ENCODE assay signal across 13 cellular contexts in the genomic region with DNA sequence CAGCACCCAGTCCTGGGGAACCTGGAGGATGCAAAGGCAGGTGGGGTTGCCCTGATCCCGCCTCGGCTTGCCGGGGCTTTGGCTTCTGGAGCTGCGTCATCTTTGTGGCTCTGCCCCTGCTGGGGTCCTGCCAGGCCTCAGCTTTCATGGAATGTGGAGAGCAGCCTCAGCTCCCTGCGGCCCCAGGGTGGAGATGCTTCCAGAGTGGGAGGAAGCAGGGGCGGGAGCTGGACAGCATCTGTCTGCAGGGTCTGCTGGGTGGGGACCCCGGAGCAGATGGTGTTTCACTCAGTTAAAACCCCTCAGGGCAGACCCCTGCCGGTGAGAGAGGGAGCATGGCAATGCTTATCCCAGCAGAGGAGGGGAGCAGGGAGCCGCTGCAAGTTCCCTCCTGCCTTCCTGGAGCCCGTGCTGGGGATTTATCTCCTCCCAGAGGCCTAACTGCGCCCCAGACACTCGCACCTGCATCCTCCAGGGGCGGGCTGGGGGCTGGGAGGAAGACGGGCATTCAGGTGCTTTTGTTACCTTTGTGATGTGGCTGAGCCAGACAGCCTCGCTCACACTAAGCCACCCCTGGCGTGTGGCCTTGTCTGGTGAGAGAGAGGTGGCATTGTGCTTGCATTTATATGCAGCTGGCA. TPM values are rescaled to one million over a fixed set of nuclear protein-coding genes. Genes with fewer than 3 reads are reported as not detected.
DNase-seq lines count a peak whose midpoint lies in the region; ATAC-seq and TF ChIP-seq lines count a peak whose summit lies in the region.
"Had no signal": no experiment of that assay in that cellular context is flagged by ENCODE, and none has a peak within 500 bp of the region (broad histone marks: within the 10 kb centered on the region; RNA-seq: fewer than 3 reads in every experiment).

No MANE protein-coding gene starts in this region.

- H3K27ac ChIP-seq in left lung (no peak overlapping the region), upper lobe of right lung (no peak overlapping the region)
- no peak overlapping the region for H3K27ac ChIP-seq in effector memory CD4-positive, alpha-beta T cell (ENCODE audit: insufficient read depth, low read length, poor library complexity, severe bottlenecking)
- H3K27ac ChIP-seq: thyroid gland had no signal

- peaks cover 0 to 65% of the 10 kb centered on the region in 2 donors for H3K27me3 ChIP-seq in left lung
- H3K27me3 ChIP-seq in effector memory CD4-positive, alpha-beta T cell (replicated peaks; ENCODE audit: control insufficient read depth, insufficient read depth, low read length, poor library complexity, severe bottlenecking) = peaks cover 3% of the 10 kb centered on the region
- H3K27me3 ChIP-seq in upper lobe of right lung = peaks cover 9% of the 10 kb centered on the region
- H3K27me3 ChIP-seq: thyroid gland had no signal

- no peak overlapping the region for H3K4me3 ChIP-seq in Jurkat, Clone E6-1 (ENCODE audit: low read length)
- no peak overlapping the region for H3K4me3 ChIP-seq in choroid plexus epithelial cell (ENCODE audit: low read depth, low read length)
- no peak overlapping the region for H3K4me3 ChIP-seq in left lung
- no peak overlapping the region for H3K4me3 ChIP-seq in effector memory CD4-positive, alpha-beta T cell (ENCODE audit: insufficient read depth, low read depth, low read length, poor library complexity, severe bottlenecking)
- no peak overlapping the region for H3K4me3 ChIP-seq in upper lobe of right lung
- H3K4me3 ChIP-seq: thyroid gland had no signal

- no peaks in the 10 kb centered on the region for H3K36me3 ChIP-seq in left lung
- H3K36me3 ChIP-seq in effector memory CD4-positive, alpha-beta T cell (ENCODE audit: control insufficient read depth, insufficient read depth, low read length) = no peaks in the 10 kb centered on the region
- no peaks in the 10 kb centered on the region for H3K36me3 ChIP-seq in upper lobe of right lung
- H3K36me3 ChIP-seq: thyroid gland had no signal

- TF ChIP-seq CTCF in choroid plexus epithelial cell (conservative IDR thresholded peaks at IDR 0.05; ENCODE audit: low read depth, low read length) (peak; percentile 23), left lung (IDR thresholded peaks at IDR 0.05) (no peak), upper lobe of right lung (IDR thresholded peaks at IDR 0.05) (no peak)

- intact Hi-C loops in left lung (cut with DNase I) = loop anchor here in 1 of 2 donors (10.0 kb wide), 1 partner anchor 268 kb away; no protein-coding TSS in a partner anchor
- intact Hi-C loops in upper lobe of right lung (cut with DNase I) = no loop called here

- H3K9me3 ChIP-seq in left lung (no peaks in the 10 kb centered on the region), upper lobe of right lung (no peaks in the 10 kb centered on the region)
- H3K9me3 ChIP-seq in effector memory CD4-positive, alpha-beta T cell (ENCODE audit: control insufficient read depth, low read length) = no peaks in the 10 kb centered on the region
- H3K9me3 ChIP-seq: thyroid gland had no signal

- DNase-seq in AG20443 (ENCODE audit: low spot score) (peak; percentile 90), choroid plexus epithelial cell (ENCODE audit: low read depth) (peak; percentile 30), left lung (peak in 1 of 2 donors; percentile 75), upper lobe of right lung (no peak), SKM-1 treated with dmso at 0.1 percent for 144 hours (lab: John Stamatoyannopoulos, UW; ENCODE audit: unreplicated experiment) (no peak), NCI-H510A (lab: John Stamatoyannopoulos, UW) (no peak)
- DNase-seq in Jurkat, Clone E6-1 (ENCODE audit: low read depth, low spot score) = peak; percentile 8
- no peak for DNase-seq in effector memory CD4-positive, alpha-beta T cell
- DNase-seq: activated CD4-positive, alpha-beta T cell treated with anti-CD3 and anti-CD28 coated beads, Interleukin-2, amount 10 ng/mL, durations not matched to agents 7 days and 5 days; CD4-positive, alpha-beta T cell; SHP77; thyroid gland had no signal

- H3K4me1 ChIP-seq in left lung (no peaks in the 10 kb centered on the region), upper lobe of right lung (no peaks in the 10 kb centered on the region)
- H3K4me1 ChIP-seq in effector memory CD4-positive, alpha-beta T cell (ENCODE audit: control insufficient read depth, insufficient read depth, low read length, poor library complexity, severe bottlenecking) = no peaks in the 10 kb centered on the region

- ATAC-seq in left lung (peak; percentile 39), upper lobe of right lung (no peak)
- ATAC-seq: naive thymus-derived CD8-positive, alpha-beta T cell had no signal

RNA-seq across cellular contexts. Expression of a gene that starts 15.7 kb away (rescaled TPM):
- polyA plus RNA-seq in Jurkat, Clone E6-1 (2012; ENCODE audit: insufficient read depth, insufficient read length) = not detected
- total RNA-seq in left lung (1 to 10 TPM in 1 of 2 donors, under 1 TPM in 1; 0.76 to 3.5 TPM), upper lobe of right lung (4.3 TPM)
- total RNA-seq: activated CD4-positive, alpha-beta T cell treated with anti-CD3 and anti-CD28 coated beads, Interleukin-2, amount 10 ng/mL, durations not matched to agents 7 days and 5 days; CD4-positive, alpha-beta T cell; naive thymus-derived CD8-positive, alpha-beta T cell had no signal
- polyA plus RNA-seq: naive thymus-derived CD8-positive, alpha-beta T cell had no signal

Comparison
In these comparisons a context has a peak if more than half of its experiments do, and no peak if none do; other contexts are left out.
1. DNase-seq: peak in AG20443 (single experiment), Jurkat, Clone E6-1 (single experiment) and choroid plexus epithelial cell (single experiment); none in effector memory CD4-positive, alpha-beta T cell (0 of 3), upper lobe of right lung (single experiment), SKM-1 treated with dmso at 0.1 percent for 144 hours (single experiment) and NCI-H510A (single experiment).